22 cellular contexts compared by ENCODE assay signal in genomic region chr13:85616275-85616674, GRCh38.
"Had no signal": no experiment of that assay in that cellular context is flagged by ENCODE, and none has a peak within 500 bp of the region (broad histone marks: within the 10 kb centered on the region; RNA-seq: fewer than 3 reads in every experiment).

No MANE protein-coding gene starts in this region.

- H3K4me1 Mint-ChIP-seq: activated CD4-positive, alpha-beta T cell treated with anti-CD3 and anti-CD28 coated beads for 36 hours; activated naive CD8-positive, alpha-beta T cell treated with anti-CD3 and anti-CD28 coated beads for 36 hours; activated T-helper 17 cell treated with anti-CD3 and anti-CD28 coated beads, Interleukin-2, amount 50 U/mL, for 72 hours; central memory CD8-positive, alpha-beta T cell; naive thymus-derived CD8-positive, alpha-beta T cell; WTC11 had no signal

- H3K79me2 ChIP-seq: hepatocyte had no signal

- H3K9me3 ChIP-seq: esophagus muscularis mucosa, ovary, psoas muscle, tibial nerve, uterus had no signal

- H3K36me3 Mint-ChIP-seq: activated naive CD8-positive, alpha-beta T cell treated with anti-CD3 and anti-CD28 coated beads for 36 hours; naive thymus-derived CD8-positive, alpha-beta T cell had no signal

- H3K36me3 ChIP-seq: esophagus muscularis mucosa, ovary, tibial nerve, uterus had no signal

- H3K27ac Mint-ChIP-seq: activated CD4-positive, alpha-beta T cell treated with anti-CD3 and anti-CD28 coated beads for 36 hours; activated naive CD8-positive, alpha-beta T cell treated with anti-CD3 and anti-CD28 coated beads for 36 hours; activated T-helper 17 cell treated with anti-CD3 and anti-CD28 coated beads, Interleukin-2, amount 50 U/mL, for 72 hours; naive thymus-derived CD8-positive, alpha-beta T cell; stimulated activated naive CD8-positive, alpha-beta T cell treated with anti-CD3 and anti-CD28 coated beads, Interleukin-15, Interleukin-2, amounts not matched to agents 100 ng/mL and 50 ng/mL, for 24 hours; WTC11 had no signal

- ATAC-seq: activated CD4-positive, alpha-beta T cell treated with anti-CD3 and anti-CD28 coated beads for 36 hours; activated T-helper 17 cell treated with anti-CD3 and anti-CD28 coated beads, Interleukin-2, amount 50 U/mL, for 72 hours; naive thymus-derived CD8-positive, alpha-beta T cell; psoas muscle; right cardiac atrium; WTC11 had no signal

- H2AFZ ChIP-seq: hepatocyte had no signal

- H3K27ac ChIP-seq: coronary artery, esophagus muscularis mucosa, hepatocyte, ovary, psoas muscle, tibial nerve, uterus had no signal

- H3K4me2 ChIP-seq: hepatocyte had no signal

- H3K27me3 ChIP-seq: esophagus muscularis mucosa, hepatocyte, ovary, tibial nerve, uterus had no signal

- H3K27me3 Mint-ChIP-seq: activated CD4-positive, alpha-beta T cell treated with anti-CD3 and anti-CD28 coated beads for 36 hours; activated naive CD8-positive, alpha-beta T cell treated with anti-CD3 and anti-CD28 coated beads for 36 hours; activated T-helper 17 cell treated with anti-CD3 and anti-CD28 coated beads, Interleukin-2, amount 50 U/mL, for 72 hours; central memory CD8-positive, alpha-beta T cell; stimulated activated naive CD8-positive, alpha-beta T cell treated with anti-CD3 and anti-CD28 coated beads, Interleukin-15, Interleukin-2, amounts not matched to agents 100 ng/mL and 50 ng/mL, for 24 hours had no signal

- DNase-seq: activated CD4-positive, alpha-beta T cell treated with anti-CD3 and anti-CD28 coated beads for 36 hours; activated CD4-positive, alpha-beta T cell treated with anti-CD3 and anti-CD28 coated beads, Interleukin-2, amount 50 U/mL, for 48 hours; activated naive CD4-positive, alpha-beta T cell; activated naive CD8-positive, alpha-beta T cell treated with anti-CD3 and anti-CD28 coated beads for 36 hours; amniotic stem cell; mesendoderm; naive thymus-derived CD8-positive, alpha-beta T cell; ovary; psoas muscle; right cardiac atrium; small intestine; stimulated activated CD4-positive, alpha-beta T cell treated with anti-CD3 and anti-CD28 coated beads, Interleukin-15, amount 100 ng/mL, for 24 hours; stimulated activated CD4-positive, alpha-beta T cell treated with anti-CD3 and anti-CD28 coated beads, Interleukin-2, amount 100 ng/mL, for 48 hours; uterus had no signal

- H3K4me3 ChIP-seq: coronary artery, esophagus muscularis mucosa, hepatocyte, ovary, psoas muscle, tibial nerve, uterus had no signal

- H3K4me1 ChIP-seq: esophagus muscularis mucosa, psoas muscle, tibial nerve, uterus had no signal

- H3K4me3 Mint-ChIP-seq: activated CD4-positive, alpha-beta T cell treated with anti-CD3 and anti-CD28 coated beads for 36 hours; activated naive CD8-positive, alpha-beta T cell treated with anti-CD3 and anti-CD28 coated beads for 36 hours; activated T-helper 17 cell treated with anti-CD3 and anti-CD28 coated beads, Interleukin-2, amount 50 U/mL, for 72 hours; central memory CD8-positive, alpha-beta T cell; naive thymus-derived CD8-positive, alpha-beta T cell; stimulated activated naive CD8-positive, alpha-beta T cell treated with anti-CD3 and anti-CD28 coated beads, Interleukin-15, Interleukin-2, amounts not matched to agents 100 ng/mL and 50 ng/mL, for 24 hours; WTC11 had no signal
